ENCODE assay signal across 30 cellular contexts in the genomic region with DNA sequence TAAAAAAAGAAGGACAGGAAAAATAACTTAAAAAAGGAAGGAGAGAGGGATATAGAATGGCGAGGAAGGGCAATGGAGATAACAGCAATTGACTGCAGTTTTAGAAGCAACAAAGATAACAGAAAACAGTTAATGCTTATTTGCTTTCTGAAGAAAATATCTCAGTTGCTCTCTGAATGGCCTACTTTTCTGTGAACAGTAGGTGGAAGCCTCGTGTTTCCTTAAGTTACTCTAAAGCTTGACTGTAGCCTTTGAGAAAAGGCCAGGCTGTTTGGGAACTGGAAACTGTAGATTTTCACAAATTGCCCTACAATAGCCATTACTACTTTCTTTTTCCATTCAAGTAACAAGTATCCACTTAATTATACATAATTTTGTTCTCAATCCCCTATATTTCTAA.
"Had no signal": no experiment of that assay in that cellular context is flagged by ENCODE, and none has a peak within 500 bp of the region (broad histone marks: within the 10 kb centered on the region; RNA-seq: fewer than 3 reads in every experiment).

No MANE protein-coding gene starts in this region.

- H3K27ac ChIP-seq: colonic mucosa, left ventricle myocardium inferior, parathyroid adenoma, psoas muscle, right atrium auricular region, uterus had no signal

- H3K27me3 Mint-ChIP-seq: activated CD4-positive, alpha-beta memory T cell treated with anti-CD3 and anti-CD28 coated beads, Interleukin-2, amount 10 ng/mL, durations not matched to agents 7 days and 5 days; activated CD4-positive, alpha-beta T cell treated with anti-CD3 and anti-CD28 coated beads, Interleukin-2, amount 10 ng/mL, durations not matched to agents 7 days and 5 days; activated naive CD4-positive, alpha-beta T cell treated with anti-CD3 and anti-CD28 coated beads, Interleukin-2, amount 50 U/mL, for 24 hours; activated naive CD8-positive, alpha-beta T cell treated with anti-CD3 and anti-CD28 coated beads, Interleukin-2, amount 50 U/mL, for 24 hours; activated T-helper 17 cell treated with anti-CD3 and anti-CD28 coated beads, Interleukin-2, amount 50 U/mL, for 72 hours; central memory CD8-positive, alpha-beta T cell; stimulated activated memory B cell treated with anti-CD40 and anti-IgM and Interleukin-4, amounts not matched to agents 10 μg/mL and 1 μg/mL and 100 μg/mL, for 72 hours; stimulated activated naive CD8-positive, alpha-beta T cell treated with anti-CD3 and anti-CD28 coated beads, Interleukin-15, amount 100 ng/mL, for 72 hours; type B pancreatic cell had no signal

- DNase-seq: activated CD4-positive, alpha-beta memory T cell treated with anti-CD3 and anti-CD28 coated beads, Interleukin-2, amount 10 ng/mL, durations not matched to agents 7 days and 5 days; activated CD4-positive, alpha-beta T cell treated with anti-CD3 and anti-CD28 coated beads for 1 hour; activated CD4-positive, alpha-beta T cell treated with anti-CD3 and anti-CD28 coated beads, Interleukin-2, amount 10 ng/mL, durations not matched to agents 7 days and 5 days; activated gamma-delta T cell treated with Interleukin-2 at 50 U/mL for 16 hours; activated naive CD8-positive, alpha-beta T cell treated with anti-CD3 and anti-CD28 coated beads, Interleukin-2, amount 50 U/mL, for 24 hours; activated T-cell treated with anti-CD3 and anti-CD28 coated beads, Interleukin-2, amount 50 U/mL, for 4 hours; amygdala; colonic mucosa; effector CD8-positive, alpha-beta T cell; islet precursor cell; left ventricle myocardium inferior; naive B cell; nephron progenitor cell; nucleus accumbens; psoas muscle; stimulated activated CD4-positive, alpha-beta T cell treated with anti-CD3 and anti-CD28 coated beads, Interleukin-1b, Interleukin-23, amount 100 ng/mL, for 48 hours; stimulated activated CD4-positive, alpha-beta T cell treated with anti-CD3 and anti-CD28 coated beads, Interleukin-4, amount 100 ng/mL, for 4 hours; stimulated activated CD8-positive, alpha-beta memory T cell treated with anti-CD3 and anti-CD28 coated beads, Interleukin-4, amount 100 ng/mL, for 48 hours; stimulated activated naive CD8-positive, alpha-beta T cell treated with anti-CD3 and anti-CD28 coated beads, Interleukin-15, amount 100 ng/mL, for 72 hours; substantia nigra; T-helper 9 cell; uterus had no signal

- H3K4me1 Mint-ChIP-seq: activated CD4-positive, alpha-beta memory T cell treated with anti-CD3 and anti-CD28 coated beads, Interleukin-2, amount 10 ng/mL, durations not matched to agents 7 days and 5 days; activated CD4-positive, alpha-beta T cell treated with anti-CD3 and anti-CD28 coated beads, Interleukin-2, amount 10 ng/mL, durations not matched to agents 7 days and 5 days; activated naive CD4-positive, alpha-beta T cell treated with anti-CD3 and anti-CD28 coated beads, Interleukin-2, amount 50 U/mL, for 24 hours; activated naive CD8-positive, alpha-beta T cell treated with anti-CD3 and anti-CD28 coated beads, Interleukin-2, amount 50 U/mL, for 24 hours; activated T-helper 17 cell treated with anti-CD3 and anti-CD28 coated beads, Interleukin-2, amount 50 U/mL, for 72 hours; central memory CD8-positive, alpha-beta T cell; naive B cell; nephron progenitor cell; stimulated activated memory B cell treated with anti-CD40 and anti-IgM and Interleukin-4, amounts not matched to agents 10 μg/mL and 1 μg/mL and 100 μg/mL, for 72 hours; stimulated activated naive CD8-positive, alpha-beta T cell treated with anti-CD3 and anti-CD28 coated beads, Interleukin-15, amount 100 ng/mL, for 72 hours had no signal

- H3K9me3 Mint-ChIP-seq: activated naive CD4-positive, alpha-beta T cell treated with anti-CD3 and anti-CD28 coated beads, Interleukin-2, amount 50 U/mL, for 24 hours; activated naive CD8-positive, alpha-beta T cell treated with anti-CD3 and anti-CD28 coated beads, Interleukin-2, amount 50 U/mL, for 24 hours; activated T-cell treated with anti-CD3 and anti-CD28 coated beads, Interleukin-2, amount 50 U/mL, for 4 hours; nephron progenitor cell; stimulated activated memory B cell treated with anti-CD40 and anti-IgM and Interleukin-4, amounts not matched to agents 10 μg/mL and 1 μg/mL and 100 μg/mL, for 72 hours; T-helper 1 cell treated with Interleukin-12 subunit alpha and Interleukin-12 subunit beta and Interleukin-4 antibody, amounts not matched to agents 30 μg/mL and 1 μg/mL, for 36 hours had no signal

- H3K27ac Mint-ChIP-seq: activated CD4-positive, alpha-beta memory T cell treated with anti-CD3 and anti-CD28 coated beads, Interleukin-2, amount 10 ng/mL, durations not matched to agents 7 days and 5 days; activated CD4-positive, alpha-beta T cell treated with anti-CD3 and anti-CD28 coated beads, Interleukin-2, amount 10 ng/mL, durations not matched to agents 7 days and 5 days; activated naive CD4-positive, alpha-beta T cell treated with anti-CD3 and anti-CD28 coated beads, Interleukin-2, amount 50 U/mL, for 24 hours; activated naive CD8-positive, alpha-beta T cell treated with anti-CD3 and anti-CD28 coated beads, Interleukin-2, amount 50 U/mL, for 24 hours; activated T-helper 17 cell treated with anti-CD3 and anti-CD28 coated beads, Interleukin-2, amount 50 U/mL, for 72 hours; naive B cell; nephron progenitor cell; stimulated activated memory B cell treated with anti-CD40 and anti-IgM and Interleukin-4, amounts not matched to agents 10 μg/mL and 1 μg/mL and 100 μg/mL, for 72 hours; stimulated activated naive CD8-positive, alpha-beta T cell treated with anti-CD3 and anti-CD28 coated beads, Interleukin-15, amount 100 ng/mL, for 72 hours; T-helper 1 cell treated with Interleukin-12 subunit alpha and Interleukin-12 subunit beta and Interleukin-4 antibody, amounts not matched to agents 30 μg/mL and 1 μg/mL, for 36 hours; type B pancreatic cell had no signal

- H3K36me3 Mint-ChIP-seq: activated naive CD4-positive, alpha-beta T cell treated with anti-CD3 and anti-CD28 coated beads, Interleukin-2, amount 50 U/mL, for 24 hours; naive B cell; stimulated activated memory B cell treated with anti-CD40 and anti-IgM and Interleukin-4, amounts not matched to agents 10 μg/mL and 1 μg/mL and 100 μg/mL, for 72 hours had no signal

- H3K4me3 Mint-ChIP-seq: activated CD4-positive, alpha-beta memory T cell treated with anti-CD3 and anti-CD28 coated beads, Interleukin-2, amount 10 ng/mL, durations not matched to agents 7 days and 5 days; activated CD4-positive, alpha-beta T cell treated with anti-CD3 and anti-CD28 coated beads, Interleukin-2, amount 10 ng/mL, durations not matched to agents 7 days and 5 days; activated naive CD4-positive, alpha-beta T cell treated with anti-CD3 and anti-CD28 coated beads, Interleukin-2, amount 50 U/mL, for 24 hours; activated naive CD8-positive, alpha-beta T cell treated with anti-CD3 and anti-CD28 coated beads, Interleukin-2, amount 50 U/mL, for 24 hours; activated T-cell treated with anti-CD3 and anti-CD28 coated beads, Interleukin-2, amount 50 U/mL, for 4 hours; activated T-helper 17 cell treated with anti-CD3 and anti-CD28 coated beads, Interleukin-2, amount 50 U/mL, for 72 hours; central memory CD8-positive, alpha-beta T cell; naive B cell; nephron progenitor cell; stimulated activated memory B cell treated with anti-CD40 and anti-IgM and Interleukin-4, amounts not matched to agents 10 μg/mL and 1 μg/mL and 100 μg/mL, for 72 hours; stimulated activated naive CD8-positive, alpha-beta T cell treated with anti-CD3 and anti-CD28 coated beads, Interleukin-15, amount 100 ng/mL, for 72 hours; T-helper 1 cell treated with Interleukin-12 subunit alpha and Interleukin-12 subunit beta and Interleukin-4 antibody, amounts not matched to agents 30 μg/mL and 1 μg/mL, for 36 hours; type B pancreatic cell had no signal
